7 cellular contexts compared by ENCODE assay signal in genomic region chr5:113514263-113514590, GRCh38. TPM values are rescaled to one million over a fixed set of nuclear protein-coding genes. Genes with fewer than 3 reads are reported as not detected.
DNase-seq lines count a peak whose midpoint lies in the region; ATAC-seq lines count a peak whose summit lies in the region.

No MANE protein-coding gene starts in this region.

- peak overlapping the region; percentile 88 for H3K4me3 Mint-ChIP-seq in natural killer cell treated with Interleukin-12 subunit alpha and Interleukin-12 subunit beta and Interleukin-15 and Interleukin-18, amount 100 ng/mL, for 72 hours

- no peak overlapping the region for H3K27ac ChIP-seq in ectodermal cell (ENCODE audit: insufficient read depth, low read depth, low read length, poor library complexity, severe bottlenecking)

- H3K4me1 ChIP-seq in ectodermal cell (ENCODE audit: control insufficient read depth, insufficient read depth, low read length), result peaks cover 5% of the 10 kb centered on the region

- peaks cover 21 to 24% of the 10 kb centered on the region in 2 donors for H3K4me1 Mint-ChIP-seq in natural killer cell treated with Interleukin-12 subunit alpha and Interleukin-12 subunit beta and Interleukin-15 and Interleukin-18, amount 100 ng/mL, for 72 hours (ENCODE audit: low read depth in 2 of 2)

- H3K36me3 ChIP-seq in ectodermal cell (ENCODE audit: control insufficient read depth, insufficient read depth, low read length), result no peaks in the 10 kb centered on the region

- peak; percentile 34 for DNase-seq in NCI-H748 (lab: John Stamatoyannopoulos, UW; ENCODE audit: unreplicated experiment)
- no peak for DNase-seq in natural killer cell treated with Interleukin-12 subunit alpha and Interleukin-12 subunit beta and Interleukin-15 and Interleukin-18, amount 100 ng/mL, for 72 hours (ENCODE audit: low spot score)
- no peak for DNase-seq in NCI-H2227 (lab: John Stamatoyannopoulos, UW; ENCODE audit: unreplicated experiment)
- DNase-seq in T1000 (lab: John Stamatoyannopoulos, UW), result no peak

- no peaks in the 10 kb centered on the region for H3K27me3 ChIP-seq in ectodermal cell (ENCODE audit: control insufficient read depth, insufficient read depth, low read length, poor library complexity, severe bottlenecking)

- no peaks in the 10 kb centered on the region for H3K9me3 ChIP-seq in ectodermal cell (ENCODE audit: control insufficient read depth, low read length)

- no peaks in the 10 kb centered on the region for H3K9me3 Mint-ChIP-seq in natural killer cell treated with Interleukin-12 subunit alpha and Interleukin-12 subunit beta and Interleukin-15 and Interleukin-18, amount 100 ng/mL, for 72 hours

- peak overlapping the region; percentile 71 to 89 for H3K27ac Mint-ChIP-seq in natural killer cell treated with Interleukin-12 subunit alpha and Interleukin-12 subunit beta and Interleukin-15 and Interleukin-18, amount 100 ng/mL, for 72 hours

- no peaks in the 10 kb centered on the region for H3K36me3 Mint-ChIP-seq in natural killer cell treated with Interleukin-12 subunit alpha and Interleukin-12 subunit beta and Interleukin-15 and Interleukin-18, amount 100 ng/mL, for 72 hours

- peaks cover 13 to 15% of the 10 kb centered on the region in 2 donors for H3K27me3 Mint-ChIP-seq in natural killer cell treated with Interleukin-12 subunit alpha and Interleukin-12 subunit beta and Interleukin-15 and Interleukin-18, amount 100 ng/mL, for 72 hours

- H3K4me3 ChIP-seq in ectodermal cell (ENCODE audit: insufficient read depth, low read depth, low read length), result peak overlapping the region; percentile 81

- WGBS in ectodermal cell, 2 experiments, result 7 to 9% methylated on average over 10 of the region's 10 CpGs

- peak; percentile 41 for ATAC-seq in GM19438 (IDR thresholded peaks at IDR 0.05; ENCODE audit: low read depth, unreplicated experiment)
- no peak for ATAC-seq in natural killer cell treated with Interleukin-12 subunit alpha and Interleukin-12 subunit beta and Interleukin-15 and Interleukin-18, amount 100 ng/mL, for 72 hours
- no peak for ATAC-seq in GM18907 (IDR thresholded peaks at IDR 0.05; ENCODE audit: unreplicated experiment)

RNA-seq across cellular contexts. Expression of gene YTHDC2, which starts 0.7 kb away (rescaled TPM):
- 18.4 TPM for polyA plus RNA-seq in ectodermal cell (2013, experiment 1 of 4)
- polyA plus RNA-seq in ectodermal cell (2013, experiment 2 of 4), result 18.1 TPM
- polyA plus RNA-seq in ectodermal cell (2013, experiment 3 of 4), result 13.4 TPM
- polyA plus RNA-seq in ectodermal cell (2013, experiment 4 of 4), result 16.7 TPM
- total RNA-seq in natural killer cell treated with Interleukin-12 subunit alpha and Interleukin-12 subunit beta and Interleukin-15 and Interleukin-18, amount 100 ng/mL, for 72 hours, result 10 to 100 TPM; 23.1 to 37.6 TPM

RNA-seq across cellular contexts. Expression of gene MCC, which starts 26.0 kb away (rescaled TPM):
- polyA plus RNA-seq in ectodermal cell (2013, experiment 1 of 4), result 8.7 TPM
- 6.3 TPM for polyA plus RNA-seq in ectodermal cell (2013, experiment 2 of 4)
- 5.4 TPM for polyA plus RNA-seq in ectodermal cell (2013, experiment 3 of 4)
- polyA plus RNA-seq in ectodermal cell (2013, experiment 4 of 4), result 4.8 TPM
- 1 to 10 TPM in 1 of 2 donors, under 1 TPM in 1; 0.45 to 3.8 TPM for total RNA-seq in natural killer cell treated with Interleukin-12 subunit alpha and Interleukin-12 subunit beta and Interleukin-15 and Interleukin-18, amount 100 ng/mL, for 72 hours
